In genomic region chr4:53507058-53507457, GRCh38 we compare ENCODE assay signal across 13 cellular contexts.
"Had no signal": no experiment of that assay in that cellular context is flagged by ENCODE, and none has a peak within 500 bp of the region (broad histone marks: within the 10 kb centered on the region; RNA-seq: fewer than 3 reads in every experiment).

No MANE protein-coding gene starts in this region.

- ATAC-seq: activated T-cell treated with anti-CD3 and anti-CD28 coated beads, Interleukin-2, amount 50 U/mL, for 4 hours; natural killer cell had no signal

- H3K4me3 ChIP-seq: mucosa of descending colon, transverse colon had no signal

- H3K36me3 ChIP-seq: transverse colon had no signal

- H3K36me3 Mint-ChIP-seq: activated naive CD8-positive, alpha-beta T cell treated with anti-CD3 and anti-CD28 coated beads for 36 hours; natural killer cell had no signal

- FAIRE-seq: bronchial epithelial cell had no signal

- H3K27ac Mint-ChIP-seq: activated naive CD8-positive, alpha-beta T cell treated with anti-CD3 and anti-CD28 coated beads for 36 hours; natural killer cell; T-helper 2 cell treated with Interferon-gamma antibody and Interleukin-4, amounts not matched to agents 5 μg/mL and 100 μg/mL, for 36 hours had no signal

- H3K27me3 ChIP-seq: transverse colon had no signal

- H3K9me3 Mint-ChIP-seq: activated naive CD8-positive, alpha-beta T cell treated with anti-CD3 and anti-CD28 coated beads for 36 hours; activated T-cell treated with anti-CD3 and anti-CD28 coated beads, Interleukin-2, amount 50 U/mL, for 4 hours; natural killer cell; T-helper 2 cell treated with Interferon-gamma antibody and Interleukin-4, amounts not matched to agents 5 μg/mL and 100 μg/mL, for 36 hours had no signal

- H3K4me1 ChIP-seq: transverse colon had no signal

- H3K9me3 ChIP-seq: mucosa of descending colon, transverse colon had no signal

- H3K4me3 Mint-ChIP-seq: activated naive CD8-positive, alpha-beta T cell treated with anti-CD3 and anti-CD28 coated beads for 36 hours; activated T-cell treated with anti-CD3 and anti-CD28 coated beads, Interleukin-2, amount 50 U/mL, for 4 hours; natural killer cell; T-helper 2 cell treated with Interferon-gamma antibody and Interleukin-4, amounts not matched to agents 5 μg/mL and 100 μg/mL, for 36 hours had no signal

- H3K4me1 Mint-ChIP-seq: activated naive CD8-positive, alpha-beta T cell treated with anti-CD3 and anti-CD28 coated beads for 36 hours; natural killer cell had no signal

- H3K27ac ChIP-seq: transverse colon had no signal

- DNase-seq: activated CD4-positive, alpha-beta T cell treated with anti-CD3 and anti-CD28 coated beads, Interleukin-2, amount 50 U/mL, for 48 hours; activated CD4-positive, CD25-positive, alpha-beta regulatory T cell treated with anti-CD3 and anti-CD28 coated beads, Interleukin-2, amount 50 U/mL, for 72 hours; activated effector memory CD4-positive, alpha-beta T cell treated with anti-CD3 and anti-CD28 coated beads, Interleukin-2, amount 50 U/mL, for 16 hours; activated naive CD8-positive, alpha-beta T cell treated with anti-CD3 and anti-CD28 coated beads for 36 hours; activated T-cell treated with anti-CD3 and anti-CD28 coated beads, Interleukin-2, amount 50 U/mL, for 4 hours; anterior cingulate cortex; mammary epithelial cell; mucosa of descending colon; natural killer cell; nucleus accumbens; transverse colon had no signal
